ENCODE assay signal across 8 cellular contexts in genomic region chr4:931194-931959, GRCh38. TPM values are rescaled to one million over a fixed set of nuclear protein-coding genes. Genes with fewer than 3 reads are reported as not detected.
A peak's percentile ranks its signal among the peaks of the same experiment; 100 is the strongest.
DNase-seq lines count a peak whose midpoint lies in the region; ATAC-seq and TF ChIP-seq lines count a peak whose summit lies in the region.

No MANE protein-coding gene starts in this region.

- no peak for TF ChIP-seq CTCF in progenitor cell of endocrine pancreas (IDR thresholded peaks at IDR 0.05; ENCODE audit: unreplicated experiment)

- no peaks in the 10 kb centered on the region for H3K9me3 Mint-ChIP-seq in progenitor cell of endocrine pancreas (ENCODE audit: low read depth)

- no peaks in the 10 kb centered on the region for H3K36me3 Mint-ChIP-seq in progenitor cell of endocrine pancreas (ENCODE audit: insufficient read depth)

- ATAC-seq in HG03439 (IDR thresholded peaks at IDR 0.05; ENCODE audit: unreplicated experiment), result peak; percentile 12
- peak; percentile 4 for ATAC-seq in Right ventricle myocardium inferior
- ATAC-seq in GM19455 (IDR thresholded peaks at IDR 0.05; ENCODE audit: unreplicated experiment), result no peak
- ATAC-seq in HG02759 (IDR thresholded peaks at IDR 0.05; ENCODE audit: unreplicated experiment), result no peak

- intact Hi-C loops in Right ventricle myocardium inferior (cut with DNase I), result loop anchor here (10.0 kb wide), 1 partner anchor 53 kb away; the partner anchor contains the start of gene IDUA

- peak overlapping the region; percentile 97 for H3K4me3 Mint-ChIP-seq in progenitor cell of endocrine pancreas (ENCODE audit: low read depth)

- no peaks in the 10 kb centered on the region for H3K27me3 Mint-ChIP-seq in progenitor cell of endocrine pancreas

- peaks cover 30% of the 10 kb centered on the region for H3K4me1 Mint-ChIP-seq in progenitor cell of endocrine pancreas (ENCODE audit: low read depth)

- peak; percentile 37 for DNase-seq in DMS 273 (lab: John Stamatoyannopoulos, UW; ENCODE audit: unreplicated experiment)
- DNase-seq in DMS 273 treated with DMSO at 0.1 percent for 48 hours (lab: John Stamatoyannopoulos, UW), result no peak
- DNase-seq in activated T-cell treated with anti-CD3 and anti-CD28 coated beads, Interleukin-2, amount 50 U/mL, for 48 hours, result peak; percentile 40 to 48
- DNase-seq in Right ventricle myocardium inferior (ENCODE audit: missing footprints), result no peak
- DNase-seq in progenitor cell of endocrine pancreas (ENCODE audit: low spot score, unreplicated experiment), result no peak

- peak overlapping the region; percentile 97 for H3K27ac Mint-ChIP-seq in progenitor cell of endocrine pancreas

RNA-seq across cellular contexts. Expression of gene GAK, which starts 0.7 kb away (rescaled TPM):
- total RNA-seq in Right ventricle myocardium inferior, result 29.3 TPM
- 116 and 119 TPM in 2 replicates for total RNA-seq in progenitor cell of endocrine pancreas

RNA-seq across cellular contexts. Expression of gene TMEM175, which starts 0.9 kb away (rescaled TPM):
- total RNA-seq in Right ventricle myocardium inferior (17.4 TPM), progenitor cell of endocrine pancreas (29.1 and 30.6 TPM in 2 replicates)

RNA-seq across cellular contexts. Expression of gene DGKQ, which starts 42.0 kb away (rescaled TPM):
- 3.8 TPM for total RNA-seq in Right ventricle myocardium inferior
- 21.6 and 24.9 TPM in 2 replicates for total RNA-seq in progenitor cell of endocrine pancreas

RNA-seq across cellular contexts. Expression of gene IDUA, which starts 55.5 kb away (rescaled TPM):
- total RNA-seq in Right ventricle myocardium inferior (8.6 TPM), progenitor cell of endocrine pancreas (79.4 and 87.0 TPM in 2 replicates)

Comparison
In these comparisons a context has a peak if more than half of its experiments do, and no peak if none do; other contexts are left out.
1. DNase-seq: peak in DMS 273 (single experiment) and activated T-cell treated with anti-CD3 and anti-CD28 coated beads, Interleukin-2, amount 50 U/mL, for 48 hours (2 of 2); none in DMS 273 treated with DMSO at 0.1 percent for 48 hours (single experiment), Right ventricle myocardium inferior (single experiment) and progenitor cell of endocrine pancreas (single experiment).
2. ATAC-seq: peak in HG03439 (single experiment) and Right ventricle myocardium inferior (single experiment); none in GM19455 (single experiment) and HG02759 (single experiment).